28 cellular contexts compared by ENCODE assay signal in genomic region chr5:109529987-109530386, GRCh38.
"Had no signal": no experiment of that assay in that cellular context is flagged by ENCODE, and none has a peak within 500 bp of the region (broad histone marks: within the 10 kb centered on the region; RNA-seq: fewer than 3 reads in every experiment).

No MANE protein-coding gene starts in this region.

- ATAC-seq: activated CD4-positive, CD25-positive, alpha-beta regulatory T cell treated with anti-CD3 and anti-CD28 coated beads, Interleukin-2, amount 50 U/mL, for 24 hours; activated CD8-positive, alpha-beta memory T cell treated with anti-CD3 and anti-CD28 coated beads, Interleukin-2, amount 10 ng/mL, durations not matched to agents 7 days and 5 days; activated CD8-positive, alpha-beta T cell treated with anti-CD3 and anti-CD28 coated beads, Interleukin-2, amount 10 ng/mL, durations not matched to agents 7 days and 5 days; activated naive CD4-positive, alpha-beta T cell treated with anti-CD3 and anti-CD28 coated beads, Interleukin-2, amount 50 U/mL, for 72 hours; activated T-cell treated with anti-CD3 and anti-CD28 coated beads, Interleukin-2, amount 50 U/mL, for 72 hours had no signal

- H3K36me3 ChIP-seq: ascending aorta, gastrocnemius medialis, heart left ventricle had no signal

- H3K27me3 Mint-ChIP-seq: activated naive CD4-positive, alpha-beta T cell treated with anti-CD3 and anti-CD28 coated beads, Interleukin-2, amount 10 ng/mL, durations not matched to agents 7 days and 5 days; brain; dendritic cell treated with granulocyte-macrophage colony-stimulating factor and Interleukin-4, amounts not matched to agents 40 ng/mL and 50 ng/mL, for 4 days had no signal

- H3K4me1 ChIP-seq: ascending aorta, gastrocnemius medialis, heart left ventricle had no signal

- H3K27ac Mint-ChIP-seq: activated B cell treated with CpG ODN at 0.5 μM for 24 hours; activated CD4-positive, alpha-beta memory T cell treated with anti-CD3 and anti-CD28 coated beads for 36 hours; activated CD8-positive, alpha-beta memory T cell treated with anti-CD3 and anti-CD28 coated beads, Interleukin-2, amount 10 ng/mL, durations not matched to agents 7 days and 5 days; activated CD8-positive, alpha-beta T cell treated with anti-CD3 and anti-CD28 coated beads, Interleukin-2, amount 10 ng/mL, durations not matched to agents 7 days and 5 days; activated naive CD4-positive, alpha-beta T cell treated with anti-CD3 and anti-CD28 coated beads, Interleukin-2, amount 10 ng/mL, durations not matched to agents 7 days and 5 days; activated naive CD8-positive, alpha-beta T cell treated with anti-CD3 and anti-CD28 coated beads, Interleukin-2, amount 10 ng/mL, durations not matched to agents 7 days and 5 days; activated T-cell treated with anti-CD3 and anti-CD28 coated beads, Interleukin-2, amount 50 U/mL, for 24 hours; activated T-cell treated with anti-CD3 and anti-CD28 coated beads, Interleukin-2, amount 50 U/mL, for 72 hours; dendritic cell treated with granulocyte-macrophage colony-stimulating factor and Interleukin-4, amounts not matched to agents 40 ng/mL and 50 ng/mL, for 4 days; T-helper 1 cell treated with Interleukin-12 subunit alpha and Interleukin-12 subunit beta and Interleukin-4 antibody, amounts not matched to agents 30 μg/mL and 1 μg/mL, for 36 hours had no signal

- H3K9me3 Mint-ChIP-seq: activated B cell treated with CpG ODN at 0.5 μM for 24 hours; activated CD4-positive, alpha-beta memory T cell treated with anti-CD3 and anti-CD28 coated beads for 36 hours; activated naive CD4-positive, alpha-beta T cell treated with anti-CD3 and anti-CD28 coated beads, Interleukin-2, amount 10 ng/mL, durations not matched to agents 7 days and 5 days; activated naive CD4-positive, alpha-beta T cell treated with anti-CD3 and anti-CD28 coated beads, Interleukin-2, amount 50 U/mL, for 72 hours; activated naive CD8-positive, alpha-beta T cell treated with anti-CD3 and anti-CD28 coated beads, Interleukin-2, amount 10 ng/mL, durations not matched to agents 7 days and 5 days; activated T-cell treated with anti-CD3 and anti-CD28 coated beads, Interleukin-2, amount 50 U/mL, for 24 hours; activated T-cell treated with anti-CD3 and anti-CD28 coated beads, Interleukin-2, amount 50 U/mL, for 72 hours; brain; central memory CD8-positive, alpha-beta T cell; dendritic cell treated with granulocyte-macrophage colony-stimulating factor and Interleukin-4, amounts not matched to agents 40 ng/mL and 50 ng/mL, for 4 days; endodermal cell; T-helper 1 cell treated with Interleukin-12 subunit alpha and Interleukin-12 subunit beta and Interleukin-4 antibody, amounts not matched to agents 30 μg/mL and 1 μg/mL, for 36 hours had no signal

- H3K4me1 Mint-ChIP-seq: activated B cell treated with CpG ODN at 0.5 μM for 24 hours; activated CD8-positive, alpha-beta memory T cell treated with anti-CD3 and anti-CD28 coated beads, Interleukin-2, amount 10 ng/mL, durations not matched to agents 7 days and 5 days; activated naive CD4-positive, alpha-beta T cell treated with anti-CD3 and anti-CD28 coated beads, Interleukin-2, amount 10 ng/mL, durations not matched to agents 7 days and 5 days; activated naive CD8-positive, alpha-beta T cell treated with anti-CD3 and anti-CD28 coated beads, Interleukin-2, amount 10 ng/mL, durations not matched to agents 7 days and 5 days; brain; central memory CD8-positive, alpha-beta T cell had no signal

- H3K27me3 ChIP-seq: ascending aorta, dorsolateral prefrontal cortex, gastrocnemius medialis, heart left ventricle had no signal

- H3K36me3 Mint-ChIP-seq: activated CD4-positive, alpha-beta memory T cell treated with anti-CD3 and anti-CD28 coated beads for 36 hours; activated CD8-positive, alpha-beta memory T cell treated with anti-CD3 and anti-CD28 coated beads, Interleukin-2, amount 10 ng/mL, durations not matched to agents 7 days and 5 days; activated naive CD4-positive, alpha-beta T cell treated with anti-CD3 and anti-CD28 coated beads, Interleukin-2, amount 10 ng/mL, durations not matched to agents 7 days and 5 days; activated naive CD4-positive, alpha-beta T cell treated with anti-CD3 and anti-CD28 coated beads, Interleukin-2, amount 50 U/mL, for 72 hours; activated naive CD8-positive, alpha-beta T cell treated with anti-CD3 and anti-CD28 coated beads, Interleukin-2, amount 10 ng/mL, durations not matched to agents 7 days and 5 days; brain had no signal

- H3K9me3 ChIP-seq: ascending aorta, gastrocnemius medialis, heart left ventricle had no signal

- DNase-seq: activated B cell treated with CpG ODN at 0.5 μM for 24 hours; activated CD4-positive, alpha-beta memory T cell treated with anti-CD3 and anti-CD28 coated beads for 36 hours; activated CD4-positive, alpha-beta T cell treated with anti-CD3 and anti-CD28 coated beads for 48 hours; activated CD4-positive, alpha-beta T cell treated with anti-CD3 and anti-CD28 coated beads, Interleukin-2, amount 50 U/mL, for 1 hour; activated CD8-positive, alpha-beta memory T cell treated with anti-CD3 and anti-CD28 coated beads, Interleukin-2, amount 10 ng/mL, durations not matched to agents 7 days and 5 days; activated CD8-positive, alpha-beta memory T cell treated with anti-CD3 and anti-CD28 coated beads, Interleukin-2, amount 50 U/mL, for 48 hours; activated CD8-positive, alpha-beta T cell treated with anti-CD3 and anti-CD28 coated beads, Interleukin-2, amount 10 ng/mL, durations not matched to agents 7 days and 5 days; activated gamma-delta T cell; activated naive CD4-positive, alpha-beta T cell; activated naive CD4-positive, alpha-beta T cell treated with anti-CD3 and anti-CD28 coated beads, Interleukin-2, amount 10 ng/mL, durations not matched to agents 7 days and 5 days; activated naive CD8-positive, alpha-beta T cell treated with anti-CD3 and anti-CD28 coated beads, Interleukin-2, amount 10 ng/mL, durations not matched to agents 7 days and 5 days; activated T-cell treated with anti-CD3 and anti-CD28 coated beads for 4 hours; activated T-cell treated with anti-CD3 and anti-CD28 coated beads, Interleukin-2, amount 50 U/mL, for 24 hours; activated T-cell treated with anti-CD3 and anti-CD28 coated beads, Interleukin-2, amount 50 U/mL, for 72 hours; dorsolateral prefrontal cortex; effector memory CD4-positive, alpha-beta T cell; glutamatergic neuron had no signal

- H3K4me3 ChIP-seq: ascending aorta, coronary artery, dorsolateral prefrontal cortex, gastrocnemius medialis, heart left ventricle had no signal

- H3K27ac ChIP-seq: ascending aorta, coronary artery, dorsolateral prefrontal cortex, gastrocnemius medialis, heart left ventricle had no signal

- H3K4me3 Mint-ChIP-seq: activated B cell treated with CpG ODN at 0.5 μM for 24 hours; activated CD4-positive, alpha-beta memory T cell treated with anti-CD3 and anti-CD28 coated beads for 36 hours; activated CD8-positive, alpha-beta memory T cell treated with anti-CD3 and anti-CD28 coated beads, Interleukin-2, amount 10 ng/mL, durations not matched to agents 7 days and 5 days; activated CD8-positive, alpha-beta T cell treated with anti-CD3 and anti-CD28 coated beads, Interleukin-2, amount 10 ng/mL, durations not matched to agents 7 days and 5 days; activated naive CD4-positive, alpha-beta T cell treated with anti-CD3 and anti-CD28 coated beads, Interleukin-2, amount 10 ng/mL, durations not matched to agents 7 days and 5 days; activated naive CD8-positive, alpha-beta T cell treated with anti-CD3 and anti-CD28 coated beads, Interleukin-2, amount 10 ng/mL, durations not matched to agents 7 days and 5 days; activated T-cell treated with anti-CD3 and anti-CD28 coated beads, Interleukin-2, amount 50 U/mL, for 24 hours; activated T-cell treated with anti-CD3 and anti-CD28 coated beads, Interleukin-2, amount 50 U/mL, for 72 hours; brain; central memory CD8-positive, alpha-beta T cell; dendritic cell treated with granulocyte-macrophage colony-stimulating factor and Interleukin-4, amounts not matched to agents 40 ng/mL and 50 ng/mL, for 4 days; endodermal cell; T-helper 1 cell treated with Interleukin-12 subunit alpha and Interleukin-12 subunit beta and Interleukin-4 antibody, amounts not matched to agents 30 μg/mL and 1 μg/mL, for 36 hours had no signal
